In the genomic region with DNA sequence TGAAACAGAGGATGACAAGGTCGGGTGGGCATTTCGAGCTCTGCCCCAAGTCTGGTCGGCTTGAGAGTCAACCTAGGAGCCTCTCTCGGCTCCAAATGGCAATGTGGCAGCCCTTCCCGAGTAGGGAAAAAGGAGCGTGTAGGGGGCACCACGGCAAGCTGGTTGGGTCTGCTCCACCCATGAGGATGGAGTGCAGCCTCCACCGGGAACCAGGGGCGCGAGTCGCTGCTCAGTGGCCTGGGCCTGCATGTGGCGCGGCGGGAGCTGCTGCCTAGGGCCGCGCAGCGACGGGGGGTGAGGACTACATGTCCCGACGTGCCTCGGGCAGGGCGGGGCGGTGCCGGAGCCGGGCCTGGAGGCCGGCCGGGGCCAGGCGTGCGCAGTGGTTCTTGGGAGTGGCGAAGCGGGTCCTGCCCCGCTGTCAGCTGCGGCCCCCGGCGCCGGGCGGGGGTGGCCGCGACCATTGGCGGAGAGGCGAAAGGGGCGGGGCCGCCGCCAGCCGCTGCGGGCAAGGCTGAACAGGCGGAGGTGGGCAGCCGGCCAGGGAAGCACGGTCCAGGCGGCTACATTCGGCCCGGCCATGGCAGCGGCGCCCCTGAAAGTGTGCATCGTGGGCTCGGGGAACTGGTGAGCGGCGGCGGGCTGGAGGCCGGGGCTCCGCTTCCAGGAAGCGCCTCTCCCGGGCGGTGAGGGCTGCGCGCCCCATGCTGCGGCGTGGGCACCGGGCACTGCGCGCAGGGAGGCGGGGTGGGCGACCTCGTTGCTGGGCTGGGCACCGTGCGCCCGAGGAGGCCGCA, we compare ENCODE assay signal across 8 cellular contexts. TPM values are rescaled to one million over a fixed set of nuclear protein-coding genes. Genes with fewer than 3 reads are reported as not detected.
DNase-seq lines count a peak whose midpoint lies in the region; ATAC-seq, FAIRE-seq and TF ChIP-seq lines count a peak whose summit lies in the region.

A gene (plus strand): TSS at position 489 of the 797 bp plus-strand sequence. CDS start 92 bp downstream, at position 581.

- H3K9me2 ChIP-seq in OCI-LY7 (ENCODE audit: insufficient read depth, low read length), result no peaks in the 10 kb centered on the region

- peak; percentile 34 for TF ChIP-seq POLR2A in endothelial cell of umbilical vein (IDR thresholded peaks at IDR 0.05; ENCODE audit: low read depth, low read length)

- intact Hi-C loops in OCI-LY7 (cut with micrococcal nuclease; ENCODE audit: unreplicated experiment) (loop anchor here (2.0 kb wide), 1 partner anchor 80 kb away; no protein-coding TSS in a partner anchor), endothelial cell of umbilical vein (cut with micrococcal nuclease) (loop anchor here (1.0 kb wide), 3 partner anchors 35 to 574 kb away; a partner anchor contains a TSS)

- no peaks in the 10 kb centered on the region for H3K27me3 ChIP-seq in endothelial cell of umbilical vein (ENCODE audit: control insufficient read depth in 2 of 2, insufficient read depth in 2 of 2, low read length in 2 of 2)

- DNase-seq in D341Med (ENCODE audit: low spot score) (peak; percentile 98), HuH-7 (ENCODE audit: low spot score) (peak; percentile 98), OCI-LY7 (ENCODE audit: low spot score) (peak; percentile 96), activated T-cell treated with anti-CD3 and anti-CD28 coated beads for 1 hour (ENCODE audit: low read depth) (peak; percentile 84), endothelial cell of umbilical vein (ENCODE audit: low read depth, low spot score) (peak; percentile 97), middle frontal gyrus (ENCODE audit: extremely low spot score, low spot score) (peak; percentile 91)
- DNase-seq in stimulated activated CD8-positive, alpha-beta memory T cell treated with anti-CD3 and anti-CD28 coated beads, Interleukin-2, amount 100 ng/mL, for 1 hour (ENCODE audit: low read depth in 2 of 2), result peak; percentile 79 to 85

- H3K4me1 ChIP-seq in OCI-LY7 (ENCODE audit: insufficient read depth, low read length, poor library complexity, severe bottlenecking), result peaks cover 12% of the 10 kb centered on the region
- peaks cover 17% of the 10 kb centered on the region for H3K4me1 ChIP-seq in endothelial cell of umbilical vein (ENCODE audit: control insufficient read depth, extremely low read depth, insufficient read depth, low read length)

- CTCF ChIA-PET in OCI-LY7 (lab: Charles Lee; ENCODE audit: unreplicated experiment) (no interaction called here), endothelial cell of umbilical vein (lab: Charles Lee) (interaction anchor here (0.6 to 1.3 kb wide), 4 partner anchors 10 to 87 kb away, joined by 3 to 4 read pairs (median 3); no protein-coding TSS in a partner anchor)

- H3K27ac ChIP-seq in OCI-LY7 (ENCODE audit: low read depth, low read length, poor library complexity, severe bottlenecking), result no peak within 1 kb of the TSS
- no peak within 1 kb of the TSS for H3K27ac ChIP-seq in endothelial cell of umbilical vein (ENCODE audit: insufficient read depth, low read depth, low read length)

- peak within 1 kb of the TSS; percentile 49 for H3K9ac ChIP-seq in endothelial cell of umbilical vein (replicated peaks; ENCODE audit: extremely low read depth, insufficient read depth, low read length)

- no peaks in the 10 kb centered on the region; the same call in 1 of the 2 replicates for H3K36me3 ChIP-seq in OCI-LY7 (ENCODE audit: insufficient read depth, low read length)
- H3K36me3 ChIP-seq in endothelial cell of umbilical vein (ENCODE audit: control insufficient read depth in 2 of 2, extremely low read depth in 1 of 2, insufficient read depth in 2 of 2, low read length in 2 of 2), result no peaks in the 10 kb centered on the region

- H4K20me1 ChIP-seq in OCI-LY7 (ENCODE audit: insufficient read depth, low read length), result no peaks in the 10 kb centered on the region
- H4K20me1 ChIP-seq in endothelial cell of umbilical vein (replicated peaks; ENCODE audit: control insufficient read depth, extremely low read depth, insufficient read depth, low read length), result no peaks in the 10 kb centered on the region

- no peaks in the 10 kb centered on the region for H3K9me1 ChIP-seq in endothelial cell of umbilical vein (replicated peaks; ENCODE audit: control insufficient read depth, extremely low read depth, insufficient read depth, low read length)

- POLR2A ChIA-PET in OCI-LY7 (lab: Charles Lee) (interaction anchor here (0.6 to 1.5 kb wide), 4 partner anchors 22 to 575 kb away, joined by 3 to 4 read pairs (median 4); no protein-coding TSS in a partner anchor), endothelial cell of umbilical vein (lab: Charles Lee) (no interaction called here)

- FAIRE-seq in endothelial cell of umbilical vein (lab: Jason Lieb, UNC), result peak; percentile 96

- H3K4me2 ChIP-seq in OCI-LY7 (ENCODE audit: low read length) (peak within 1 kb of the TSS; percentile 99), endothelial cell of umbilical vein (ENCODE audit: insufficient read depth, low read length) (peak within 1 kb of the TSS; percentile 75)

- H3K79me2 ChIP-seq in OCI-LY7 (ENCODE audit: insufficient read depth, low read depth, low read length) (peaks cover 18% of the 10 kb centered on the region; the same call in 1 of the 2 replicates), endothelial cell of umbilical vein (ENCODE audit: control insufficient read depth, insufficient read depth, low read length) (no peaks in the 10 kb centered on the region)

- peak; percentile 99 for ATAC-seq in GM21526 (IDR thresholded peaks at IDR 0.05; ENCODE audit: low FRiP score, unreplicated experiment)

- TF ChIP-seq CTCF in OCI-LY7 (conservative IDR thresholded peaks at IDR 0.05; ENCODE audit: low read length) (0 out of 2 replicates have a peak, but pooled peaks have one; percentile 10), endothelial cell of umbilical vein (IDR thresholded peaks at IDR 0.05; ENCODE audit: extremely low read depth in 1 of 2, insufficient read depth in 1 of 2, low read depth in 1 of 2, low read length in 2 of 2) (no peak)

- H3K4me3 ChIP-seq in OCI-LY7 (ENCODE audit: low read depth, low read length, poor library complexity, severe bottlenecking) (peak within 1 kb of the TSS; percentile 93), endothelial cell of umbilical vein (replicated peaks in 1 of 3; ENCODE audit: insufficient read depth in 1 of 3, low read depth in 1 of 3, low read length in 3 of 3) (peak within 1 kb of the TSS; percentile 63 to 65 (median 63))

- H3K9me3 ChIP-seq in OCI-LY7 (ENCODE audit: low read length) (peaks cover 14% of the 10 kb centered on the region; the same call in 1 of the 2 replicates), endothelial cell of umbilical vein (replicated peaks; ENCODE audit: control insufficient read depth, insufficient read depth, low read length) (no peaks in the 10 kb centered on the region)

- BruUV-seq in OCI-LY7 (replicated peaks; lab: Mats Ljungman, UMichigan) (no TSS peak), endothelial cell of umbilical vein (replicated peaks; lab: Mats Ljungman, UMichigan) (no TSS peak)

- dilution Hi-C loops in endothelial cell of umbilical vein (cut with MboI; ENCODE audit: extremely low pct_ligation_motif_present, low sequenced_read_pairs), result no loop called here

- H2AFZ ChIP-seq in OCI-LY7 (ENCODE audit: low read length) (peak within 1 kb of the TSS; percentile 93), endothelial cell of umbilical vein (ENCODE audit: low read depth, low read length) (peak within 1 kb of the TSS; percentile 100)

TF ChIP-seq in endothelial cell of umbilical vein, 7 proteins besides CTCF, POLR2A, EP300 and RAD21:
- TF ChIP-seq, protein P1, sequence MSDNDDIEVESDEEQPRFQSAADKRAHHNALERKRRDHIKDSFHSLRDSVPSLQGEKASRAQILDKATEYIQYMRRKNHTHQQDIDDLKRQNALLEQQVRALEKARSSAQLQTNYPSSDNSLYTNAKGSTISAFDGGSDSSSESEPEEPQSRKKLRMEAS (IDR thresholded peaks at IDR 0.05; ENCODE audit: insufficient read depth, insufficient read length), result no peak
- peak; percentile 59 for TF ChIP-seq POLR2AphosphoS5 (IDR thresholded peaks at IDR 0.05; ENCODE audit: insufficient read depth, low read depth, low read length)

RNA-seq across cellular contexts. Expression of the gene that starts here (rescaled TPM):
- 27.5 and 30.4 TPM in 2 replicates for total RNA-seq in OCI-LY7 (2014; rRNA removed; shearing (Covaris generic))
- 29.2 and 34.6 TPM in 2 replicates for total RNA-seq in OCI-LY7 (2022)
- 11.3 and 12.9 TPM in 2 replicates for total RNA-seq in endothelial cell of umbilical vein
- polyA plus RNA-seq in endothelial cell of umbilical vein, result 4.0 and 5.1 TPM in 2 replicates
- 5.9 and 6.0 TPM in 2 replicates for polyA plus RNA-seq in endothelial cell of umbilical vein (2011; cell fraction: cytosol; rRNA removed)
- 5.4 and 6.3 TPM in 2 replicates for polyA plus RNA-seq in endothelial cell of umbilical vein (2011; cell fraction: nucleus; rRNA removed)
- 8.2 and 10.8 TPM in 2 replicates for polyA plus RNA-seq in endothelial cell of umbilical vein (2012)
- 7.5 and 8.8 TPM in 2 replicates for polyA minus RNA-seq in endothelial cell of umbilical vein
- polyA minus RNA-seq in endothelial cell of umbilical vein (2011; cell fraction: cytosol; rRNA and poly(A)+ RNA removed), result 16.8 TPM
- 2.7 and 3.0 TPM in 2 replicates for polyA minus RNA-seq in endothelial cell of umbilical vein (2011; cell fraction: nucleus; rRNA and poly(A)+ RNA removed)
